ENCODE assay signal across 15 cellular contexts in the genomic region with DNA sequence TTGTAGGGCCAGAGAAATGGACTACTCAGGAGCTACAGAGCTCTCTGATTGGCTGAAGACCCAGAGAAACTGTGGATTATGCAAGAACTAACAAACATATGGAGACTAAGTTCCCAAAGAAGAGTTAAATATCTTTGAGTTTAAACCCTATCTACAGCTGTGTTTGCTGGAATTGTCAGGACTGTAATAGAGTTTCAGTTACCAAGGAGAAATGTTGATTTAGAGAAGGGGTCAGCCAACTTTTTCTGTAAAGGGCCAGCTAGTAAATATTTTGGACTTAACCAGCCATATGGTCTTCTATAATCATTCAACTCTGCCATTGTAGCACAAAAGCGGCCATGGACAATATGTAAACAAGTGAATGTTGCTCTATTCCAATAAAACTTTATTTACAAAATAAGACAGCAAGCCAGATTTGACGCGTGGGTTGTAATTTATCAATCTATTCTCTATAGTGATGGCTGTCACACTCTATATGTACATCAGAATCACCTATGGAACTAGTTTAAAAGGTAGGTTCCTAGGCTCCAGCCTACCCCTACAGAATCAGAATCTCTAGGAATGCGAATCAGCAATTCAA. TPM values are rescaled to one million over a fixed set of nuclear protein-coding genes. Genes with fewer than 3 reads are reported as not detected.
DNase-seq lines count a peak whose midpoint lies in the region; ATAC-seq and TF ChIP-seq lines count a peak whose summit lies in the region.
"Had no signal": no experiment of that assay in that cellular context is flagged by ENCODE, and none has a peak within 500 bp of the region (broad histone marks: within the 10 kb centered on the region; RNA-seq: fewer than 3 reads in every experiment).

No MANE protein-coding gene starts in this region.

- TF ChIP-seq CTCF in foreskin fibroblast (IDR thresholded peaks at IDR 0.05; ENCODE audit: low read depth, low read length) (no peak), osteocyte (IDR thresholded peaks at IDR 0.05) (no peak)

- no peaks in the 10 kb centered on the region for H3K9me3 Mint-ChIP-seq in activated naive CD8-positive, alpha-beta T cell treated with anti-CD3 and anti-CD28 coated beads, Interleukin-2, amount 10 ng/mL, durations not matched to agents 7 days and 5 days
- H3K9me3 Mint-ChIP-seq in activated naive CD8-positive, alpha-beta T cell treated with anti-CD3 and anti-CD28 coated beads, Interleukin-2, amount 50 U/mL, for 24 hours: no peaks in the 10 kb centered on the region
- no peaks in the 10 kb centered on the region for H3K9me3 Mint-ChIP-seq in activated CD4-positive, alpha-beta memory T cell treated with anti-CD3 and anti-CD28 coated beads, Interleukin-2, amount 10 ng/mL, durations not matched to agents 7 days and 5 days
- H3K9me3 Mint-ChIP-seq in osteocyte (ENCODE audit: unreplicated experiment): no peaks in the 10 kb centered on the region

- H3K36me3 Mint-ChIP-seq in activated naive CD8-positive, alpha-beta T cell treated with anti-CD3 and anti-CD28 coated beads, Interleukin-2, amount 10 ng/mL, durations not matched to agents 7 days and 5 days: peaks cover 15% of the 10 kb centered on the region
- H3K36me3 Mint-ChIP-seq in activated naive CD8-positive, alpha-beta T cell treated with anti-CD3 and anti-CD28 coated beads, Interleukin-2, amount 50 U/mL, for 24 hours (ENCODE audit: low read depth): peaks cover 4% of the 10 kb centered on the region
- H3K36me3 Mint-ChIP-seq in activated CD4-positive, alpha-beta memory T cell treated with anti-CD3 and anti-CD28 coated beads, Interleukin-2, amount 10 ng/mL, durations not matched to agents 7 days and 5 days (ENCODE audit: low read depth): peaks cover 17% of the 10 kb centered on the region
- H3K36me3 Mint-ChIP-seq in osteocyte (ENCODE audit: unreplicated experiment): no peaks in the 10 kb centered on the region

- no peak for DNase-seq in activated naive CD8-positive, alpha-beta T cell treated with anti-CD3 and anti-CD28 coated beads, Interleukin-2, amount 10 ng/mL, durations not matched to agents 7 days and 5 days
- DNase-seq in activated naive CD8-positive, alpha-beta T cell treated with anti-CD3 and anti-CD28 coated beads, Interleukin-2, amount 50 U/mL, for 24 hours: no peak
- no peak for DNase-seq in activated CD4-positive, alpha-beta memory T cell treated with anti-CD3 and anti-CD28 coated beads, Interleukin-2, amount 10 ng/mL, durations not matched to agents 7 days and 5 days
- DNase-seq in foreskin fibroblast (no peak), osteocyte (ENCODE audit: extremely low spot score, unreplicated experiment) (no peak)
- DNase-seq: activated CD4-positive, alpha-beta T cell treated with anti-CD3 and anti-CD28 coated beads for 4 hours; dermis blood vessel endothelial cell; left colon; NCI-H2029; testis had no signal

- no peak overlapping the region for H3K4me3 Mint-ChIP-seq in activated naive CD8-positive, alpha-beta T cell treated with anti-CD3 and anti-CD28 coated beads, Interleukin-2, amount 10 ng/mL, durations not matched to agents 7 days and 5 days
- no peak overlapping the region for H3K4me3 Mint-ChIP-seq in activated naive CD8-positive, alpha-beta T cell treated with anti-CD3 and anti-CD28 coated beads, Interleukin-2, amount 50 U/mL, for 24 hours
- no peak overlapping the region for H3K4me3 Mint-ChIP-seq in activated CD4-positive, alpha-beta memory T cell treated with anti-CD3 and anti-CD28 coated beads, Interleukin-2, amount 10 ng/mL, durations not matched to agents 7 days and 5 days
- no peak overlapping the region for H3K4me3 Mint-ChIP-seq in osteocyte (ENCODE audit: unreplicated experiment)

- POLR2A ChIA-PET in activated naive CD8-positive, alpha-beta T cell treated with anti-CD3 and anti-CD28 coated beads, Interleukin-2, amount 10 ng/mL, durations not matched to agents 7 days and 5 days (lab: Charles Lee): interaction anchor here (0.7 to 3.7 kb wide), 4 partner anchors 9 to 51 kb away, joined by 3 to 24 read pairs (median 11); a partner anchor contains a TSS
- POLR2A ChIA-PET in activated CD4-positive, alpha-beta memory T cell treated with anti-CD3 and anti-CD28 coated beads, Interleukin-2, amount 10 ng/mL, durations not matched to agents 7 days and 5 days (lab: Charles Lee): interaction anchor here (1.1 to 6.4 kb wide), 4 partner anchors 10 to 50 kb away, joined by 3 to 41 read pairs (median 11); a partner anchor contains a TSS

- peaks cover 44% of the 10 kb centered on the region for H3K4me1 Mint-ChIP-seq in activated naive CD8-positive, alpha-beta T cell treated with anti-CD3 and anti-CD28 coated beads, Interleukin-2, amount 10 ng/mL, durations not matched to agents 7 days and 5 days
- H3K4me1 Mint-ChIP-seq in activated naive CD8-positive, alpha-beta T cell treated with anti-CD3 and anti-CD28 coated beads, Interleukin-2, amount 50 U/mL, for 24 hours: peaks cover 52% of the 10 kb centered on the region
- peaks cover 61% of the 10 kb centered on the region for H3K4me1 Mint-ChIP-seq in activated CD4-positive, alpha-beta memory T cell treated with anti-CD3 and anti-CD28 coated beads, Interleukin-2, amount 10 ng/mL, durations not matched to agents 7 days and 5 days
- peaks cover 8% of the 10 kb centered on the region for H3K4me1 Mint-ChIP-seq in osteocyte (ENCODE audit: unreplicated experiment)

- peak overlapping the region; percentile 9 for H3K27ac Mint-ChIP-seq in activated naive CD8-positive, alpha-beta T cell treated with anti-CD3 and anti-CD28 coated beads, Interleukin-2, amount 10 ng/mL, durations not matched to agents 7 days and 5 days
- no peak overlapping the region for H3K27ac Mint-ChIP-seq in activated naive CD8-positive, alpha-beta T cell treated with anti-CD3 and anti-CD28 coated beads, Interleukin-2, amount 50 U/mL, for 24 hours
- peak overlapping the region; percentile 41 for H3K27ac Mint-ChIP-seq in activated CD4-positive, alpha-beta memory T cell treated with anti-CD3 and anti-CD28 coated beads, Interleukin-2, amount 10 ng/mL, durations not matched to agents 7 days and 5 days
- no peak overlapping the region for H3K27ac Mint-ChIP-seq in osteocyte (ENCODE audit: unreplicated experiment)

- ATAC-seq in activated naive CD8-positive, alpha-beta T cell treated with anti-CD3 and anti-CD28 coated beads, Interleukin-2, amount 10 ng/mL, durations not matched to agents 7 days and 5 days (ENCODE audit: low read depth): no peak
- ATAC-seq in activated naive CD8-positive, alpha-beta T cell treated with anti-CD3 and anti-CD28 coated beads, Interleukin-2, amount 50 U/mL, for 24 hours: no peak
- no peak for ATAC-seq in HG03469 (IDR thresholded peaks at IDR 0.05; ENCODE audit: unreplicated experiment)
- ATAC-seq: left colon had no signal

- no peaks in the 10 kb centered on the region for H3K27me3 Mint-ChIP-seq in activated naive CD8-positive, alpha-beta T cell treated with anti-CD3 and anti-CD28 coated beads, Interleukin-2, amount 10 ng/mL, durations not matched to agents 7 days and 5 days
- H3K27me3 Mint-ChIP-seq in activated naive CD8-positive, alpha-beta T cell treated with anti-CD3 and anti-CD28 coated beads, Interleukin-2, amount 50 U/mL, for 24 hours: no peaks in the 10 kb centered on the region
- no peaks in the 10 kb centered on the region for H3K27me3 Mint-ChIP-seq in activated CD4-positive, alpha-beta memory T cell treated with anti-CD3 and anti-CD28 coated beads, Interleukin-2, amount 10 ng/mL, durations not matched to agents 7 days and 5 days
- H3K27me3 Mint-ChIP-seq in osteocyte (ENCODE audit: unreplicated experiment): no peaks in the 10 kb centered on the region

- CTCF ChIA-PET in activated CD4-positive, alpha-beta memory T cell treated with anti-CD3 and anti-CD28 coated beads, Interleukin-2, amount 10 ng/mL, durations not matched to agents 7 days and 5 days (lab: Charles Lee): interaction anchor here (2.1 kb wide), 1 partner anchor 24 kb away, joined by 4 read pairs; a partner anchor contains a TSS

- H3K4me3 ChIP-seq in foreskin fibroblast (ENCODE audit: low read depth in 1 of 2, low read length in 2 of 2): no peak overlapping the region
- H3K4me3 ChIP-seq: esophagus muscularis mucosa, HAP-1, hepatocyte, prostate gland, testis had no signal

RNA-seq across cellular contexts. Expression of a gene that starts 7.8 kb away (rescaled TPM):
- total RNA-seq in activated naive CD8-positive, alpha-beta T cell treated with anti-CD3 and anti-CD28 coated beads, Interleukin-2, amount 10 ng/mL, durations not matched to agents 7 days and 5 days: 1 to 10 TPM; 1.1 to 2.9 TPM
- 1 to 10 TPM; 1.6 to 2.9 TPM for total RNA-seq in activated CD4-positive, alpha-beta memory T cell treated with anti-CD3 and anti-CD28 coated beads, Interleukin-2, amount 10 ng/mL, durations not matched to agents 7 days and 5 days
- 0.81 and 1.6 TPM in 2 replicates for total RNA-seq in osteocyte

RNA-seq across cellular contexts. Expression of a gene that starts 8.0 kb away (rescaled TPM):
- total RNA-seq in activated naive CD8-positive, alpha-beta T cell treated with anti-CD3 and anti-CD28 coated beads, Interleukin-2, amount 10 ng/mL, durations not matched to agents 7 days and 5 days: 10 to 100 TPM; 74.1 to 82.9 TPM
- 10 to 100 TPM; 79.4 to 81.1 TPM for total RNA-seq in activated CD4-positive, alpha-beta memory T cell treated with anti-CD3 and anti-CD28 coated beads, Interleukin-2, amount 10 ng/mL, durations not matched to agents 7 days and 5 days
- total RNA-seq in osteocyte: not detected in 2 replicates
- total RNA-seq: dermis blood vessel endothelial cell had no signal

RNA-seq across cellular contexts. Expression of a gene that starts 25.1 kb away (rescaled TPM):
- 10 to 100 TPM; 53.9 to 60.5 TPM for total RNA-seq in activated naive CD8-positive, alpha-beta T cell treated with anti-CD3 and anti-CD28 coated beads, Interleukin-2, amount 10 ng/mL, durations not matched to agents 7 days and 5 days
- 10 to 100 TPM; 53.7 to 56.7 TPM for total RNA-seq in activated CD4-positive, alpha-beta memory T cell treated with anti-CD3 and anti-CD28 coated beads, Interleukin-2, amount 10 ng/mL, durations not matched to agents 7 days and 5 days
- total RNA-seq in osteocyte: 15.3 and 19.7 TPM in 2 replicates

RNA-seq across cellular contexts. Expression of a gene that starts 25.6 kb away (rescaled TPM):
- total RNA-seq in activated naive CD8-positive, alpha-beta T cell treated with anti-CD3 and anti-CD28 coated beads, Interleukin-2, amount 10 ng/mL, durations not matched to agents 7 days and 5 days: 10 to 100 TPM; 13.4 to 14.3 TPM
- 10 to 100 TPM; 13.2 to 14.4 TPM for total RNA-seq in activated CD4-positive, alpha-beta memory T cell treated with anti-CD3 and anti-CD28 coated beads, Interleukin-2, amount 10 ng/mL, durations not matched to agents 7 days and 5 days
- total RNA-seq in osteocyte: 8.6 and 10.0 TPM in 2 replicates

RNA-seq across cellular contexts. Expression of a gene that starts 49.6 kb away (rescaled TPM):
- 10 to 100 TPM; 93.0 to 99.4 TPM for total RNA-seq in activated naive CD8-positive, alpha-beta T cell treated with anti-CD3 and anti-CD28 coated beads, Interleukin-2, amount 10 ng/mL, durations not matched to agents 7 days and 5 days
- total RNA-seq in activated CD4-positive, alpha-beta memory T cell treated with anti-CD3 and anti-CD28 coated beads, Interleukin-2, amount 10 ng/mL, durations not matched to agents 7 days and 5 days: 10 to 100 TPM; 89.5 to 92.5 TPM
- 61.1 and 62.5 TPM in 2 replicates for total RNA-seq in osteocyte

Comparison
In these comparisons a context has a peak if more than half of its experiments do, and no peak if none do; other contexts are left out.
1. H3K27ac Mint-ChIP-seq: peak in activated naive CD8-positive, alpha-beta T cell treated with anti-CD3 and anti-CD28 coated beads, Interleukin-2, amount 10 ng/mL, durations not matched to agents 7 days and 5 days (single experiment) and activated CD4-positive, alpha-beta memory T cell treated with anti-CD3 and anti-CD28 coated beads, Interleukin-2, amount 10 ng/mL, durations not matched to agents 7 days and 5 days (single experiment); none in activated naive CD8-positive, alpha-beta T cell treated with anti-CD3 and anti-CD28 coated beads, Interleukin-2, amount 50 U/mL, for 24 hours (single experiment) and osteocyte (single experiment).
2. RNA of a gene that starts 8.0 kb away (total RNA-seq): 74.1 to 82.9 TPM in activated naive CD8-positive, alpha-beta T cell treated with anti-CD3 and anti-CD28 coated beads, Interleukin-2, amount 10 ng/mL, durations not matched to agents 7 days and 5 days and 79.4 to 81.1 TPM in activated CD4-positive, alpha-beta memory T cell treated with anti-CD3 and anti-CD28 coated beads, Interleukin-2, amount 10 ng/mL, durations not matched to agents 7 days and 5 days; not detected in osteocyte; every median in the first group is over 10 times any median in the second.